19 cellular contexts compared by ENCODE assay signal in the genomic region with DNA sequence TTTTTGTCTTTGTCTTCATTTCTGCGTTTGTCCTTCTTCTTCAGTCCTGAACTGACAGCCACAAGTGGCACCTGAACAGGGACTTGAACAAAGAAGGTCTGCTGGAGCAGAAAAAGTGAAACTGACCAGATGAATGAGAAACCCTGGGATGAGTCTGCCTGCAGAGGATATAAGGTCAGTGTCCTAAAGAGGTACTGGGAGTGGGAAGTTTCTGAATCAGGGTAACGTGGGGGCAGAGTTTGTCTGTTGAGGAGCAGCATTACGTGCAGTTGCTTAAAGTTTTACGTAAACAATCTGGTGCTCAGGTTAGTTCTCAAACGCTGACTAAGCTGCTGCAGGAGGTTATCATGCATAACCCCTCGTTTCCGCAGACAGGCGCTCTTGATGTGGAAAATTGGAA.
"Had no signal": no experiment of that assay in that cellular context is flagged by ENCODE, and none has a peak within 500 bp of the region (broad histone marks: within the 10 kb centered on the region; RNA-seq: fewer than 3 reads in every experiment).

No MANE protein-coding gene starts in this region.

- H3K27ac ChIP-seq: RWPE1, SJSA1 had no signal

- H3K9ac ChIP-seq: SK-N-SH had no signal

- H3K4me3 ChIP-seq: SJSA1 had no signal

- H3K4me1 ChIP-seq: SJSA1 had no signal

- H3K4me2 ChIP-seq: SK-N-SH had no signal

- H3K9me3 ChIP-seq: SK-N-SH had no signal

- H3K36me3 ChIP-seq: SJSA1 had no signal

- ATAC-seq: Panc1, PC-3, Right ventricle myocardium inferior, T-cell had no signal

- H3K27me3 ChIP-seq: SJSA1 had no signal

- DNase-seq: KBM-7, NCI-H1048, NCI-H1105, NCI-H1417, NCI-H1436 treated with DMSO at 0.1 percent for 48 hours, NCI-H1694, NCI-H187 treated with DMSO at 0.1 percent for 48 hours, NCI-H2029 treated with DMSO at 0.1 percent for 48 hours, NCI-H524, NCI-H526 treated with DMSO at 0.1 percent for 48 hours, NCI-H748 treated with DMSO at 0.1 percent for 48 hours, PC-3, SIG-M5, SK-N-SH, T-cell had no signal
